29 cellular contexts compared by ENCODE assay signal in genomic region chr7:17075601-17076000, GRCh38.
"Had no signal": no experiment of that assay in that cellular context is flagged by ENCODE, and none has a peak within 500 bp of the region (broad histone marks: within the 10 kb centered on the region; RNA-seq: fewer than 3 reads in every experiment).

No MANE protein-coding gene starts in this region.

- ATAC-seq: naive thymus-derived CD8-positive, alpha-beta T cell; natural killer cell treated with Interleukin-12 subunit alpha and Interleukin-12 subunit beta and Interleukin-15 and Interleukin-18, amount 100 ng/mL, for 72 hours; pancreas; right cardiac atrium; right lobe of liver; stimulated activated memory B cell treated with anti-CD40 and anti-IgM and Interleukin-4, amounts not matched to agents 10 μg/mL and 1 μg/mL and 100 μg/mL, for 72 hours; stimulated activated naive CD8-positive, alpha-beta T cell treated with anti-CD3 and anti-CD28 coated beads, Interleukin-15, amount 100 ng/mL, for 72 hours; stimulated activated naive CD8-positive, alpha-beta T cell treated with anti-CD3 and anti-CD28 coated beads, Interleukin-15, Interleukin-2, amounts not matched to agents 100 U/mL and 50 U/mL, for 24 hours; upper lobe of right lung had no signal

- H3K4me3 Mint-ChIP-seq: naive thymus-derived CD8-positive, alpha-beta T cell; natural killer cell treated with Interleukin-12 subunit alpha and Interleukin-12 subunit beta and Interleukin-15 and Interleukin-18, amount 100 ng/mL, for 72 hours; nephron progenitor cell; neural crest cell; stimulated activated memory B cell treated with anti-CD40 and anti-IgM and Interleukin-4, amounts not matched to agents 10 μg/mL and 1 μg/mL and 100 μg/mL, for 72 hours; stimulated activated naive CD8-positive, alpha-beta T cell treated with anti-CD3 and anti-CD28 coated beads, Interleukin-15, amount 100 ng/mL, for 72 hours; type B pancreatic cell had no signal

- DNase-seq: naive thymus-derived CD8-positive, alpha-beta T cell; nephron progenitor cell; nucleus accumbens; pancreas; retina; right cardiac atrium; right lobe of liver; sigmoid colon; small intestine; stimulated activated CD4-positive, alpha-beta T cell treated with anti-CD3 and anti-CD28 coated beads, Interleukin-1b, Interleukin-23, amount 100 ng/mL, for 48 hours; stimulated activated CD4-positive, alpha-beta T cell treated with anti-CD3 and anti-CD28 coated beads, Interleukin-4, amount 100 ng/mL, for 1 hour; stimulated activated CD4-positive, alpha-beta T cell treated with anti-CD3 and anti-CD28 coated beads, Interleukin-4, amount 100 ng/mL, for 4 hours; stimulated activated CD8-positive, alpha-beta memory T cell treated with anti-CD3 and anti-CD28 coated beads, Interleukin-4, amount 100 ng/mL, for 48 hours; stimulated activated naive CD4-positive, alpha-beta T cell; stimulated activated naive CD8-positive, alpha-beta T cell treated with anti-CD3 and anti-CD28 coated beads, Interleukin-15, amount 100 ng/mL, for 72 hours; stimulated activated naive CD8-positive, alpha-beta T cell treated with anti-CD3 and anti-CD28 coated beads, Interleukin-15, Interleukin-2, amounts not matched to agents 100 U/mL and 50 U/mL, for 24 hours; substantia nigra; testis; tibial artery; transverse colon; upper lobe of right lung; uterus had no signal

- H3K27ac Mint-ChIP-seq: naive thymus-derived CD8-positive, alpha-beta T cell; natural killer cell treated with Interleukin-12 subunit alpha and Interleukin-12 subunit beta and Interleukin-15 and Interleukin-18, amount 100 ng/mL, for 72 hours; nephron progenitor cell; stimulated activated memory B cell treated with anti-CD40 and anti-IgM and Interleukin-4, amounts not matched to agents 10 μg/mL and 1 μg/mL and 100 μg/mL, for 72 hours; stimulated activated naive CD8-positive, alpha-beta T cell treated with anti-CD3 and anti-CD28 coated beads, Interleukin-15, amount 100 ng/mL, for 72 hours; type B pancreatic cell had no signal

- H3K27ac ChIP-seq: neutrophil, pancreas, prostate gland, right lobe of liver, sigmoid colon, suprapubic skin, testis, tibial artery, transverse colon, upper lobe of right lung, uterus had no signal

- H3K36me3 ChIP-seq: neutrophil, pancreas, prostate gland, right lobe of liver, sigmoid colon, suprapubic skin, tibial artery, transverse colon, upper lobe of right lung, uterus had no signal

- FAIRE-seq: small intestine had no signal

- H3K9me3 Mint-ChIP-seq: natural killer cell treated with Interleukin-12 subunit alpha and Interleukin-12 subunit beta and Interleukin-15 and Interleukin-18, amount 100 ng/mL, for 72 hours; nephron progenitor cell; neural crest cell; stimulated activated memory B cell treated with anti-CD40 and anti-IgM and Interleukin-4, amounts not matched to agents 10 μg/mL and 1 μg/mL and 100 μg/mL, for 72 hours had no signal

- H3K4me1 ChIP-seq: pancreas, prostate gland, right lobe of liver, sigmoid colon, suprapubic skin, testis, tibial artery, transverse colon, upper lobe of right lung, uterus had no signal

- H3K4me3 ChIP-seq: pancreas, prostate gland, right lobe of liver, sigmoid colon, suprapubic skin, testis, tibial artery, transverse colon, upper lobe of right lung, uterus had no signal

- H3K27me3 Mint-ChIP-seq: naive thymus-derived CD8-positive, alpha-beta T cell; natural killer cell treated with Interleukin-12 subunit alpha and Interleukin-12 subunit beta and Interleukin-15 and Interleukin-18, amount 100 ng/mL, for 72 hours; stimulated activated memory B cell treated with anti-CD40 and anti-IgM and Interleukin-4, amounts not matched to agents 10 μg/mL and 1 μg/mL and 100 μg/mL, for 72 hours; stimulated activated naive CD8-positive, alpha-beta T cell treated with anti-CD3 and anti-CD28 coated beads, Interleukin-15, amount 100 ng/mL, for 72 hours; type B pancreatic cell had no signal

- H3K9me3 ChIP-seq: neutrophil, pancreas, prostate gland, suprapubic skin, testis, tibial artery, transverse colon, upper lobe of right lung had no signal

- H3K36me3 Mint-ChIP-seq: naive thymus-derived CD8-positive, alpha-beta T cell; natural killer cell treated with Interleukin-12 subunit alpha and Interleukin-12 subunit beta and Interleukin-15 and Interleukin-18, amount 100 ng/mL, for 72 hours; stimulated activated memory B cell treated with anti-CD40 and anti-IgM and Interleukin-4, amounts not matched to agents 10 μg/mL and 1 μg/mL and 100 μg/mL, for 72 hours; type B pancreatic cell had no signal

- H3K27me3 ChIP-seq: neutrophil, pancreas, right lobe of liver, sigmoid colon, suprapubic skin, testis, tibial artery, transverse colon, upper lobe of right lung, uterus had no signal

- H3K4me1 Mint-ChIP-seq: naive thymus-derived CD8-positive, alpha-beta T cell; nephron progenitor cell; neural crest cell; stimulated activated naive CD8-positive, alpha-beta T cell treated with anti-CD3 and anti-CD28 coated beads, Interleukin-15, amount 100 ng/mL, for 72 hours had no signal
